ENCODE assay signal across 9 cellular contexts in the genomic region with DNA sequence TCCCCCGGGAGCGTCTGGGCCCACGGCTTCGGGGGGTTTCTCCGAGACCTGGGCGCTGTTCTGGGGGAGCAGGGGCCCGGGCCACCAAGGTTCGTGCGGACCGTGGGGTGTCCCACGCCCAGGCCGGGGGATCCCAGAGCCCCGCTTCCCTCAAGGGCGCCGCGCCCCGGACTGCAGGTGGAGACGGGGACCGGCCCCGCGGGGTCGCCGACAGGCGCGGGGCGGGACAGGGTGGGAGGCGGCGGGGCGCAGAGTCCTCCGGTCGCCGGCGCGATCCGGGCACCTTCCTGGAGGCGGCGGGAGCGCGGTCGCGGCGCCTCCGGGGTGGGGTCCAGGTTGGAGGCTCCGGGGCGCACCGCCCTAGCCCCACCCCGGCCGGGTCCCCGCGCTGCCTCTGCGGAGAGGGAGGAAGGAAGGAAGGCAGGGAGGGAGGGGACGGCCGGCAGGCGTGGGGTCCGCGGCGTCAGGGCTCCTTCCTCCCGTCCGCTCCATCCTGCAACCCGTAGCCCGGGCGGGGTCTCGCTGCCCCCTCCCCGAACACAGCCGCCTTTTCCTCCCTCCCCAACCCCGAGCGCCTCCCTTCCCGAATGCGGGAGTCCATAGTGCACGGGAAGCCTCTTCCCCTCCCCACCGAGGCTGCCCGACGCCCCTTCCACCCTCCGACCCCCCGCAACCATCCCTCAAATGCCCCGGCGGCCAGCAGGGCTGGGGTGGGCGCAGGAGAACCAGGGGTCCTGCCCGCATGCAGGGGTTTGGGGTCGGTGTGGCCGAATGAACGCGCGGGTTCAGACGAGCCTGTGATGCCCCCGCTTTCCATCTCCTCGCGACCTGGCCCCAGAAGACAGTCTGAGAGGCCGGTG. TPM values are rescaled to one million over a fixed set of nuclear protein-coding genes. Genes with fewer than 3 reads are reported as not detected.
DNase-seq lines count a peak whose midpoint lies in the region; ATAC-seq, FAIRE-seq and TF ChIP-seq lines count a peak whose summit lies in the region.
"Had no signal": no experiment of that assay in that cellular context is flagged by ENCODE, and none has a peak within 500 bp of the region (broad histone marks: within the 10 kb centered on the region; RNA-seq: fewer than 3 reads in every experiment).

No MANE protein-coding gene starts in this region.

- no peak overlapping the region for H3K27ac Mint-ChIP-seq in T-helper 2 cell treated with Interferon-gamma antibody and Interleukin-4, amounts not matched to agents 5 μg/mL and 100 μg/mL, for 36 hours

- peak overlapping the region; percentile 65 for H3K4me3 ChIP-seq in right cardiac atrium (ENCODE audit: low read length)
- H3K4me3 ChIP-seq in rectal smooth muscle tissue (ENCODE audit: low read length): peak overlapping the region; percentile 57
- H3K4me3 ChIP-seq in PC-3 (ENCODE audit: low read length): no peak overlapping the region

- no peak for DNase-seq in T-helper 2 cell treated with Interferon-gamma antibody and Interleukin-4, amounts not matched to agents 5 μg/mL and 100 μg/mL, for 36 hours (ENCODE audit: low spot score)
- DNase-seq in right cardiac atrium (peak in 1 of 3 donors; percentile 58), GM19239 (ENCODE audit: insufficient read length, low spot score) (no peak), ACHN (no peak), PC-3 (no peak), NCI-H446 treated with DMSO at 0.1 percent for 48 hours (lab: John Stamatoyannopoulos, UW) (no peak)
- DNase-seq: NCI-H2029 had no signal

- no peaks in the 10 kb centered on the region for H3K9me3 Mint-ChIP-seq in T-helper 2 cell treated with Interferon-gamma antibody and Interleukin-4, amounts not matched to agents 5 μg/mL and 100 μg/mL, for 36 hours

- FAIRE-seq in GM19239 (lab: Jason Lieb, UNC): no peak

- no peak overlapping the region for H3K27ac ChIP-seq in right cardiac atrium (ENCODE audit: low read length)
- no peak overlapping the region for H3K27ac ChIP-seq in rectal smooth muscle tissue (ENCODE audit: low read depth, low read length)
- no peak overlapping the region for H3K27ac ChIP-seq in PC-3 (ENCODE audit: low read length)

- no peak overlapping the region for H2AFZ ChIP-seq in PC-3 (ENCODE audit: low read length)

- peak overlapping the region; percentile 70 for H3K4me3 Mint-ChIP-seq in T-helper 2 cell treated with Interferon-gamma antibody and Interleukin-4, amounts not matched to agents 5 μg/mL and 100 μg/mL, for 36 hours

- in situ Hi-C loops in ACHN (cut with HindIII; ENCODE audit: low pct_ligation_motif_present, low pct_unique_long_range_greater_than_20kb, low sequenced_read_pairs): no loop called here

- H3K27me3 ChIP-seq in right cardiac atrium (ENCODE audit: control insufficient read depth, insufficient read depth) (no peaks in the 10 kb centered on the region), rectal smooth muscle tissue (ENCODE audit: control insufficient read depth, insufficient read depth, low read length) (peaks cover 16% of the 10 kb centered on the region), PC-3 (ENCODE audit: low read length) (peaks cover 14% of the 10 kb centered on the region)

- no peaks in the 10 kb centered on the region for H4K20me1 ChIP-seq in PC-3 (ENCODE audit: low read length)

- H3K79me2 ChIP-seq in PC-3 (ENCODE audit: low read length): peaks cover 3% of the 10 kb centered on the region

- no peak for TF ChIP-seq CTCF in PC-3 (conservative IDR thresholded peaks at IDR 0.05; ENCODE audit: low read depth, low read length)

- H3F3A ChIP-seq in PC-3 (ENCODE audit: low read length, unreplicated experiment): no peaks in the 10 kb centered on the region

- peaks cover 39% of the 10 kb centered on the region for H3K27me3 Mint-ChIP-seq in T-helper 2 cell treated with Interferon-gamma antibody and Interleukin-4, amounts not matched to agents 5 μg/mL and 100 μg/mL, for 36 hours (ENCODE audit: low read depth)

- BruUV-seq in PC-3 (replicated peaks; lab: Mats Ljungman, UMichigan): no TSS peak

- CTCF ChIA-PET in PC-3 (lab: Charles Lee): no interaction called here

- no peaks in the 10 kb centered on the region for H3K9me3 ChIP-seq in ES-I3 (ENCODE audit: control insufficient read depth, insufficient read depth, low read length)
- no peaks in the 10 kb centered on the region for H3K9me3 ChIP-seq in right cardiac atrium (ENCODE audit: control insufficient read depth, low read length)
- no peaks in the 10 kb centered on the region for H3K9me3 ChIP-seq in PC-3 (ENCODE audit: low read length)

- H3K9me2 ChIP-seq in PC-3 (replicated peaks; ENCODE audit: low read length): no peaks in the 10 kb centered on the region

- ATAC-seq in right cardiac atrium (no peak), PC-3 (no peak)

- H3K4me1 Mint-ChIP-seq in T-helper 2 cell treated with Interferon-gamma antibody and Interleukin-4, amounts not matched to agents 5 μg/mL and 100 μg/mL, for 36 hours (ENCODE audit: low read depth): peaks cover 22% of the 10 kb centered on the region

- no peaks in the 10 kb centered on the region for H3K36me3 Mint-ChIP-seq in T-helper 2 cell treated with Interferon-gamma antibody and Interleukin-4, amounts not matched to agents 5 μg/mL and 100 μg/mL, for 36 hours (ENCODE audit: low read depth)

- WGBS in right cardiac atrium: 1% methylated on average over 89 of the region's 89 CpGs

- H3K9ac ChIP-seq in ES-I3 (ENCODE audit: low read depth, low read length) (peak overlapping the region; percentile 38; the same call in 1 of the 2 replicates), rectal smooth muscle tissue (ENCODE audit: low read length) (no peak overlapping the region), PC-3 (ENCODE audit: low read length) (no peak overlapping the region)

- intact Hi-C loops in right cardiac atrium (cut with DNase I) (no loop called here), PC-3 (cut with micrococcal nuclease) (loop anchor here (5.0 kb wide), 1 partner anchor 68 kb away; a partner anchor contains a TSS)

- POLR2A ChIA-PET in PC-3 (lab: Charles Lee; ENCODE audit: unreplicated experiment): no interaction called here

- H3K36me3 ChIP-seq in ES-I3 (ENCODE audit: insufficient read depth, low read length) (no peaks in the 10 kb centered on the region), rectal smooth muscle tissue (ENCODE audit: control insufficient read depth, insufficient read depth, low read length) (no peaks in the 10 kb centered on the region), PC-3 (ENCODE audit: low read depth, low read length) (no peaks in the 10 kb centered on the region)

- no peaks in the 10 kb centered on the region for H3K4me1 ChIP-seq in ES-I3 (ENCODE audit: insufficient read depth, low read length)
- H3K4me1 ChIP-seq in right cardiac atrium (ENCODE audit: control insufficient read depth, insufficient read depth, low read length): no peaks in the 10 kb centered on the region
- H3K4me1 ChIP-seq in rectal smooth muscle tissue (ENCODE audit: control insufficient read depth, insufficient read depth, low read length): no peaks in the 10 kb centered on the region
- no peaks in the 10 kb centered on the region for H3K4me1 ChIP-seq in PC-3 (ENCODE audit: insufficient read depth, low read length)

- no peak overlapping the region for H3K4me2 ChIP-seq in PC-3 (ENCODE audit: low read length)

RNA-seq across cellular contexts. Expression of a gene that starts 4.3 kb away (rescaled TPM):
- total RNA-seq in right cardiac atrium (1 to 10 TPM; 3.4 to 5.3 (median 4.1) TPM), PC-3 (2014; rRNA removed) (11.5 and 14.3 TPM in 2 replicates)
- polyA plus RNA-seq in right cardiac atrium: 2.3 TPM

RNA-seq across cellular contexts. Expression of a gene that starts 21.7 kb away (rescaled TPM):
- 10 to 100 TPM; 17.7 to 19.4 (median 18.3) TPM for total RNA-seq in right cardiac atrium
- polyA plus RNA-seq in right cardiac atrium: 16.3 TPM
- 19.1 and 23.0 TPM in 2 replicates for total RNA-seq in PC-3 (2014; rRNA removed)
